Comparison of ENCODE assay signal across 8 cellular contexts in genomic region chr2:177784449-177784845, GRCh38.
DNase-seq lines count a peak whose midpoint lies in the region; ATAC-seq and TF ChIP-seq lines count a peak whose summit lies in the region.
"Had no signal": no experiment of that assay in that cellular context is flagged by ENCODE, and none has a peak within 500 bp of the region (broad histone marks: within the 10 kb centered on the region; RNA-seq: fewer than 3 reads in every experiment).

No MANE protein-coding gene starts in this region.

- ATAC-seq in GM19438 (IDR thresholded peaks at IDR 0.05; ENCODE audit: low read depth, unreplicated experiment): peak; percentile 43
- ATAC-seq in effector memory CD8-positive, alpha-beta T cell (replicated peaks): peak; percentile 64
- ATAC-seq: HCT116 had no signal

- H3K27me3 ChIP-seq in HL-60 (ENCODE audit: insufficient read depth, poor library complexity, severe bottlenecking): no peaks in the 10 kb centered on the region
- no peaks in the 10 kb centered on the region for H3K27me3 ChIP-seq in skeletal muscle satellite cell (ENCODE audit: control insufficient read depth, insufficient read depth, low read length)

- no peak overlapping the region for H3K9ac ChIP-seq in skeletal muscle satellite cell (ENCODE audit: low read depth, low read length)

- H3K27ac Mint-ChIP-seq in effector memory CD8-positive, alpha-beta T cell: peak overlapping the region in 1 of 2 donors; percentile 0
- no peak overlapping the region for H3K27ac Mint-ChIP-seq in type B pancreatic cell

- H3K4me1 ChIP-seq in skeletal muscle satellite cell (ENCODE audit: control insufficient read depth, insufficient read depth, low read length): peaks cover 19% of the 10 kb centered on the region

- H3K4me3 Mint-ChIP-seq in effector memory CD8-positive, alpha-beta T cell: peak overlapping the region; percentile 49 to 57
- H3K4me3 Mint-ChIP-seq in type B pancreatic cell: no peak overlapping the region

- peak overlapping the region; percentile 32 for H3K27ac ChIP-seq in HL-60 (replicated peaks)

- peaks cover 26 to 32% of the 10 kb centered on the region in 2 donors for H3K4me1 Mint-ChIP-seq in effector memory CD8-positive, alpha-beta T cell (ENCODE audit: low read depth in 2 of 2)
- peaks cover 4% of the 10 kb centered on the region for H3K4me1 Mint-ChIP-seq in type B pancreatic cell (ENCODE audit: unreplicated experiment)

- no peaks in the 10 kb centered on the region for H3K36me3 ChIP-seq in skeletal muscle satellite cell (ENCODE audit: insufficient read depth, low read length)

- peak overlapping the region; percentile 78 for H3K4me2 ChIP-seq in skeletal muscle satellite cell (ENCODE audit: low read length)

- no peak overlapping the region for H3K4me3 ChIP-seq in HL-60 (replicated peaks; ENCODE audit: insufficient read depth, low read length)
- H3K4me3 ChIP-seq in skeletal muscle satellite cell (ENCODE audit: low read length): peak overlapping the region; percentile 51

- H3K36me3 Mint-ChIP-seq in effector memory CD8-positive, alpha-beta T cell (ENCODE audit: insufficient read depth): peaks cover 9% of the 10 kb centered on the region
- no peaks in the 10 kb centered on the region for H3K36me3 Mint-ChIP-seq in type B pancreatic cell

- TF ChIP-seq CTCF in HL-60 (IDR thresholded peaks at IDR 0.05; ENCODE audit: insufficient read depth, low read length): no peak
- TF ChIP-seq CTCF in type B pancreatic cell (conservative IDR thresholded peaks at IDR 0.05): no peak

- H3K27me3 Mint-ChIP-seq in effector memory CD8-positive, alpha-beta T cell: no peaks in the 10 kb centered on the region
- H3K27me3 Mint-ChIP-seq in type B pancreatic cell: peaks cover 4% of the 10 kb centered on the region

- no peaks in the 10 kb centered on the region for H3K9me3 Mint-ChIP-seq in effector memory CD8-positive, alpha-beta T cell
- H3K9me3 Mint-ChIP-seq in type B pancreatic cell: peaks cover 5% of the 10 kb centered on the region

- H3K9me3 ChIP-seq in skeletal muscle satellite cell (replicated peaks; ENCODE audit: low read length): no peaks in the 10 kb centered on the region

- DNase-seq in HL-60 (ENCODE audit: low read depth in 1 of 2, low spot score in 1 of 2) (no peak), NK-92 (lab: John Stamatoyannopoulos, UW; ENCODE audit: unreplicated experiment) (no peak), type B pancreatic cell (ENCODE audit: extremely low spot score, unreplicated experiment) (no peak), mucosa of gallbladder (ENCODE audit: low spot score) (no peak)
- no peak for DNase-seq in effector memory CD8-positive, alpha-beta T cell
